ENCODE assay signal across 11 cellular contexts in the genomic region with DNA sequence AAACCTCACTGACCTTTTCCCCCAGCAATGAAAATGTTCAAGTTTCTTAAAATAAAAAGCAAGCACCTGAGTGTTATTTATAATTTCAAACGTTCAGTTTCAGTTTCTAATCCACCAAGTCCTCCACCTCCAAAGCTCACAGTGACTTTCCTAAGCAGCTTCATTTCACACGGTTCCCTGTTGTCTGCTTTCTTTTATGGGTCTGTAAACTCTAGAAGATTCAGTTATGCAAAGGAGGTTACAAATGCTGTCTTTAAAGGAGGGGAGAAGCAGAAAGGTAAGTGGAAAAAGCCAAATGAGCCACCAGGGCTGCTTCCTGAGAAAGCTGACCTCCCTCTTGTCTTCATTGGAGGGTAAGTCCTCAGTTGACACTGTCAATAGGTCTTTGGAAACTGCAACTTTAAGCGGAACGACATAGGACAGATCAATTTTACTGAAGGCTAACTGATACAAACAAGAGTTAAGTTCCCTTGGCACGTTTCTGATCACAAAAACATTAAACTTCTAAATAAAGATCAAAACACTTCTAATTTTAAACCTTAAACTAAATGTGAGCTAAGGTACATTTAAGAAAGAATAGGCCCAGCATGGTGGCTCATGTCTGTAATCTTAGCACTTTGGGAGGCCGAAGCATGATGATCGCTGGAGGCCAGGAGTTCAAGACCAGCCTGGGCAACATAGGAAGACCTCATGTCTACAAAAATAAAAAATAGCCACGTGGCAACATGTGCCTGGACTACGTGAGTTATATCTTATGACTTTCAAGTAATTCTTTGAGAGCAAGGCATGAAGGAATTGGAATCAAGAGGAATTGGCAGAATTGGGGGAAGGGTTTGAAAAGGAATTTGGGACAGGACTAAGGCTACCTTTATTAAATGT.
DNase-seq lines count a peak whose midpoint lies in the region; ATAC-seq, FAIRE-seq and TF ChIP-seq lines count a peak whose summit lies in the region.
"Had no signal": no experiment of that assay in that cellular context is flagged by ENCODE, and none has a peak within 500 bp of the region (broad histone marks: within the 10 kb centered on the region; RNA-seq: fewer than 3 reads in every experiment).

No MANE protein-coding gene starts in this region.

- no peak overlapping the region for H3K4me3 ChIP-seq in pancreas
- no peak overlapping the region for H3K4me3 ChIP-seq in tibial artery
- H3K4me3 ChIP-seq: upper lobe of left lung had no signal

- H3K9me3 ChIP-seq in pancreas (no peaks in the 10 kb centered on the region), tibial artery (no peaks in the 10 kb centered on the region)
- H3K9me3 ChIP-seq: upper lobe of left lung had no signal

- peak; percentile 20 for DNase-seq in GM12891 (ENCODE audit: insufficient read length, low spot score)
- peak; percentile 91 for DNase-seq in NAMALWA (ENCODE audit: low spot score)
- no peak for DNase-seq in foreskin melanocyte
- DNase-seq in pancreas, result no peak
- DNase-seq in tibial artery, result no peak
- no peak for DNase-seq in DMS153 treated with DMSO at 0.1 percent for 48 hours (lab: John Stamatoyannopoulos, UW; ENCODE audit: unreplicated experiment)
- DNase-seq: NCI-H526, upper lobe of left lung had no signal

- no peak for TF ChIP-seq CTCF in pancreas (IDR thresholded peaks at IDR 0.05)
- no peak for TF ChIP-seq CTCF in tibial artery (IDR thresholded peaks at IDR 0.05)

- no peak overlapping the region for H3K27ac ChIP-seq in pancreas
- H3K27ac ChIP-seq in tibial artery, result no peak overlapping the region
- H3K27ac ChIP-seq: upper lobe of left lung had no signal

- FAIRE-seq in GM12891 (lab: Jason Lieb, UNC), result peak; percentile 81
- no peak for FAIRE-seq in pancreas (lab: Jason Lieb, UNC)
- FAIRE-seq: astrocyte had no signal

- intact Hi-C loops in pancreas (cut with DNase I) (no loop called here), tibial artery (cut with DNase I; ENCODE audit: low total_unique reads) (no loop called here)

- TF ChIP-seq POLR2A in GM12891 (IDR thresholded peaks at IDR 0.05; ENCODE audit: low read depth, low read length), result no peak

- H3K27me3 ChIP-seq in pancreas (no peaks in the 10 kb centered on the region), tibial artery (no peaks in the 10 kb centered on the region)
- H3K27me3 ChIP-seq: upper lobe of left lung had no signal

- H3K4me1 ChIP-seq in pancreas (peaks cover 0 to 7% (median 0%) of the 10 kb centered on the region in 3 donors), tibial artery (no peaks in the 10 kb centered on the region)

- peak; percentile 90 for ATAC-seq in GM19397 (IDR thresholded peaks at IDR 0.05; ENCODE audit: unreplicated experiment)
- ATAC-seq in HG02970 (IDR thresholded peaks at IDR 0.05; ENCODE audit: low FRiP score, unreplicated experiment), result peak; percentile 78
- ATAC-seq in pancreas, result no peak

- 70 to 75% methylated on average over 9 of the region's 9 CpGs for WGBS in pancreas, 2 donors

- H3K36me3 ChIP-seq in pancreas (no peaks in the 10 kb centered on the region), tibial artery (no peaks in the 10 kb centered on the region)
- H3K36me3 ChIP-seq: upper lobe of left lung had no signal

TF ChIP-seq in GM12891, 5 proteins besides CTCF, POLR2A, EP300 and RAD21:
- no peak for TF ChIP-seq TAF1 (IDR thresholded peaks at IDR 0.05; ENCODE audit: low read depth, low read length)
- TF ChIP-seq PAX5 (IDR thresholded peaks at IDR 0.05; ENCODE audit: insufficient read depth, low read length, severe bottlenecking), result no peak
- no peak for TF ChIP-seq SPI1 (IDR thresholded peaks at IDR 0.05; ENCODE audit: low read depth, low read length)
- peak; percentile 46; the same call in 1 of the 2 replicates for TF ChIP-seq POU2F2 (IDR thresholded peaks at IDR 0.05; ENCODE audit: low read depth, low read length)
- TF ChIP-seq POLR2AphosphoS5 (IDR thresholded peaks at IDR 0.05; ENCODE audit: low read depth, low read length), result no peak
TF ChIP-seq in GM12891: peak in this region for 1.

Comparison
In these comparisons a context has a peak if more than half of its experiments do, and no peak if none do; other contexts are left out.
1. DNase-seq: peak in GM12891 (single experiment) and NAMALWA (single experiment); none in foreskin melanocyte (single experiment), pancreas (0 of 6), tibial artery (0 of 2) and DMS153 treated with DMSO at 0.1 percent for 48 hours (single experiment).
2. ATAC-seq: peak in GM19397 (single experiment) and HG02970 (single experiment); none in pancreas (0 of 4).